In genomic region chr16:23694707-23695373, GRCh38 we compare ENCODE assay signal across 1 cellular context.
TF ChIP-seq lines count a peak whose summit lies in the region.

No MANE protein-coding gene starts in this region.

TF ChIP-seq in HepG2, 621 proteins besides CTCF, POLR2A, EP300 and RAD21 (continued from another document and continues in another):
- TF ChIP-seq ZNF318 (CRISPR knock-in tag; IDR thresholded peaks at IDR 0.05) (no peak), USF2 (IDR thresholded peaks at IDR 0.05; ENCODE audit: low read depth, low read length) (no peak), USF2 (CRISPR knock-in tag; IDR thresholded peaks at IDR 0.05; ENCODE audit: borderline replicate concordance) (no peak), RBAK (CRISPR knock-in tag; IDR thresholded peaks at IDR 0.05) (no peak), ZNF512 (CRISPR knock-in tag; IDR thresholded peaks at IDR 0.05) (no peak), ZSCAN31 (CRISPR knock-in tag; IDR thresholded peaks at IDR 0.05; ENCODE audit: low read depth) (peak; percentile 54; the same call in 1 of the 2 replicates), HDAC1 (CRISPR knock-in tag; IDR thresholded peaks at IDR 0.05) (peak; percentile 40; the same call in 1 of the 2 replicates), ZSCAN5A (CRISPR knock-in tag; IDR thresholded peaks at IDR 0.05; ENCODE audit: borderline replicate concordance) (no peak), IRX3 (CRISPR knock-in tag; IDR thresholded peaks at IDR 0.05; ENCODE audit: borderline replicate concordance, low read depth) (0 out of 2 replicates have a peak, but pooled peaks have one; percentile 61), ISL2 (CRISPR knock-in tag; IDR thresholded peaks at IDR 0.05) (no peak), TFDP1 (CRISPR knock-in tag; IDR thresholded peaks at IDR 0.05; ENCODE audit: borderline replicate concordance) (peak; percentile 29; the same call in 1 of the 2 replicates), ZNF260 (CRISPR knock-in tag; IDR thresholded peaks at IDR 0.05; ENCODE audit: borderline replicate concordance, low read depth) (no peak), ZNF501 (CRISPR knock-in tag; IDR thresholded peaks at IDR 0.05) (peak; percentile 38; the same call in 1 of the 2 replicates), ZNF747 (CRISPR knock-in tag; IDR thresholded peaks at IDR 0.05; ENCODE audit: borderline replicate concordance) (no peak), ZBTB1 (CRISPR knock-in tag; IDR thresholded peaks at IDR 0.05; ENCODE audit: borderline replicate concordance) (no peak), DZIP1 (CRISPR knock-in tag; IDR thresholded peaks at IDR 0.05) (no peak), NFAT5 (CRISPR knock-in tag; IDR thresholded peaks at IDR 0.05) (peak; percentile 51; the same call in 1 of the 2 replicates), PAWR (CRISPR knock-in tag; IDR thresholded peaks at IDR 0.05; ENCODE audit: borderline replicate concordance) (peak; percentile 61; the same call in 1 of the 2 replicates), ZNF292 (CRISPR knock-in tag; IDR thresholded peaks at IDR 0.05; ENCODE audit: borderline replicate concordance, low read depth) (peak; percentile 90; the same call in 1 of the 2 replicates), IRF1 (CRISPR knock-in tag; IDR thresholded peaks at IDR 0.05; ENCODE audit: low read depth) (0 out of 2 replicates have a peak, but pooled peaks have one; percentile 21), ZNF549 (CRISPR knock-in tag; IDR thresholded peaks at IDR 0.05) (no peak), ZNF788 (CRISPR knock-in tag; IDR thresholded peaks at IDR 0.05; ENCODE audit: borderline replicate concordance) (peak; percentile 63; the same call in 1 of the 2 replicates), TBL1XR1 (IDR thresholded peaks at IDR 0.05; ENCODE audit: borderline replicate concordance, low read length, partially characterized antibody) (no peak), FIP1L1 (IDR thresholded peaks at IDR 0.05; ENCODE audit: borderline replicate concordance, insufficient read depth, low read depth, low read length) (no peak), ZNF329 (CRISPR knock-in tag; IDR thresholded peaks at IDR 0.05; ENCODE audit: low read depth) (no peak), FOXK2 (IDR thresholded peaks at IDR 0.05) (no peak), DNMT1 (CRISPR knock-in tag; IDR thresholded peaks at IDR 0.05) (peak; percentile 90), PCBP1 (IDR thresholded peaks at IDR 0.05; ENCODE audit: borderline replicate concordance, low read depth, low read length) (peak; percentile 86; the same call in 1 of the 2 replicates), HMG20A (CRISPR knock-in tag; IDR thresholded peaks at IDR 0.05; ENCODE audit: borderline replicate concordance) (no peak), ZNF572 (CRISPR knock-in tag; IDR thresholded peaks at IDR 0.05) (0 out of 2 replicates have a peak, but pooled peaks have one; percentile 30), POLR2G (IDR thresholded peaks at IDR 0.05; ENCODE audit: low read depth, low read length) (peak; percentile 47; the same call in 1 of the 2 replicates), CENPX (CRISPR knock-in tag; IDR thresholded peaks at IDR 0.05) (no peak)
